23 cellular contexts compared by ENCODE assay signal in the genomic region with DNA sequence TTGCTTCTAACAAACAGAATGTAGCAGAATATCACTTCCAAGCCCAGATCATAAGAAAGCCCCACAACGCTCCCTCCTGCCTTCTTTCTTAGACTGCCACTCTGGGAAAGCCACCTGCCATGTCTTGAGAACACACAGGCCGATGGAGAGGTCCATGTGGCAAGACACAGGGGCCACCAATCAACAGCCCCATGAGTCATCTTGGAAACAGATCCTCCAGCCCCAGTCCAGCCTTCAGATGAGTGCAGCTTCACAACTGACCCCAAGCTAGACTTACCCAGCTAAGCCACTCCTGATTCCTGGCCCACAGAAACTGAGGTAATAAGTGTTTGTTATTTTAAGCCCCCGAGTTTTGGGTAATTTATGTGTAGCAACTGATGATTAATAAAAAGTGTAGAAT. TPM values are rescaled to one million over a fixed set of nuclear protein-coding genes. Genes with fewer than 3 reads are reported as not detected.
"Had no signal": no experiment of that assay in that cellular context is flagged by ENCODE, and none has a peak within 500 bp of the region (broad histone marks: within the 10 kb centered on the region; RNA-seq: fewer than 3 reads in every experiment).

No MANE protein-coding gene starts in this region.

- H2AFZ ChIP-seq: hepatocyte, parathyroid adenoma had no signal

- H3K9me3 Mint-ChIP-seq: activated naive CD4-positive, alpha-beta T cell treated with anti-CD3 and anti-CD28 coated beads, Interleukin-2, amount 50 U/mL, for 72 hours; effector memory CD8-positive, alpha-beta T cell had no signal

- H3K4me3 ChIP-seq: body of pancreas, hepatocyte, tibial artery, uterus had no signal

- ATAC-seq: activated naive CD4-positive, alpha-beta T cell treated with anti-CD3 and anti-CD28 coated beads, Interleukin-2, amount 50 U/mL, for 72 hours; body of pancreas; effector memory CD8-positive, alpha-beta T cell; naive thymus-derived CD8-positive, alpha-beta T cell had no signal

- H3K79me2 ChIP-seq: hepatocyte had no signal

- H3K4me2 ChIP-seq: hepatocyte had no signal

- H3K27me3 Mint-ChIP-seq: effector memory CD8-positive, alpha-beta T cell; naive thymus-derived CD8-positive, alpha-beta T cell had no signal

- H3K4me1 ChIP-seq: body of pancreas, uterus had no signal

- H3K27ac ChIP-seq: body of pancreas, hepatocyte, neutrophil, parathyroid adenoma, tibial artery, uterus, WERI-Rb-1 had no signal

- DNase-seq: activated CD4-positive, alpha-beta T cell treated with anti-CD3 and anti-CD28 coated beads for 1 hour; activated CD4-positive, alpha-beta T cell treated with anti-CD3 and anti-CD28 coated beads, Interleukin-2, amount 50 U/mL, for 4 hours; activated effector memory CD4-positive, alpha-beta T cell treated with anti-CD3 and anti-CD28 coated beads, Interleukin-2, amount 50 U/mL, for 16 hours; caudate nucleus; effector memory CD8-positive, alpha-beta T cell; foreskin fibroblast; mesendoderm; stimulated activated naive CD4-positive, alpha-beta T cell; substantia nigra; SW 1271; uterus; WERI-Rb-1 had no signal

- H3K9me3 ChIP-seq: body of pancreas, neutrophil, tibial artery, uterus had no signal

- H3K4me3 Mint-ChIP-seq: effector memory CD8-positive, alpha-beta T cell; naive thymus-derived CD8-positive, alpha-beta T cell had no signal

- H3K36me3 ChIP-seq: uterus had no signal

- H3K27me3 ChIP-seq: body of pancreas, hepatocyte, neutrophil, tibial artery, uterus had no signal

RNA-seq across cellular contexts. Expression of gene PTH1R, which starts 39.7 kb away (rescaled TPM):
- total RNA-seq: activated CD8-positive, alpha-beta memory T cell treated with anti-CD3 and anti-CD28 coated beads for 36 hours; activated naive CD4-positive, alpha-beta T cell treated with anti-CD3 and anti-CD28 coated beads, Interleukin-2, amount 50 U/mL, for 72 hours; glomerular endothelial cell; naive thymus-derived CD8-positive, alpha-beta T cell; T-helper 2 cell treated with Interferon-gamma antibody and Interleukin-4, amounts not matched to agents 100 ng/mL and 5 ng/mL, for 36 hours had no signal
- polyA plus RNA-seq: naive thymus-derived CD8-positive, alpha-beta T cell had no signal

RNA-seq across cellular contexts. Expression of gene MYL3, which starts 54.0 kb away (rescaled TPM):
- total RNA-seq: activated CD8-positive, alpha-beta memory T cell treated with anti-CD3 and anti-CD28 coated beads for 36 hours; activated naive CD4-positive, alpha-beta T cell treated with anti-CD3 and anti-CD28 coated beads, Interleukin-2, amount 50 U/mL, for 72 hours; dermis microvascular lymphatic vessel endothelial cell; glomerular endothelial cell; naive thymus-derived CD8-positive, alpha-beta T cell; T-helper 2 cell treated with Interferon-gamma antibody and Interleukin-4, amounts not matched to agents 100 ng/mL and 5 ng/mL, for 36 hours had no signal
- polyA plus RNA-seq: naive thymus-derived CD8-positive, alpha-beta T cell had no signal
